In genomic region chr12:114935658-114936057, GRCh38 we compare ENCODE assay signal across 12 cellular contexts.
DNase-seq lines count a peak whose midpoint lies in the region; ATAC-seq and TF ChIP-seq lines count a peak whose summit lies in the region.
"Had no signal": no experiment of that assay in that cellular context is flagged by ENCODE, and none has a peak within 500 bp of the region (broad histone marks: within the 10 kb centered on the region; RNA-seq: fewer than 3 reads in every experiment).

No MANE protein-coding gene starts in this region.

- WGBS in body of pancreas, 2 donors, result 60 to 93% methylated on average over 2 of the region's 2 CpGs
- WGBS in mesenchymal stem cell, result 96% methylated on average over 2 of the region's 2 CpGs

- no peak overlapping the region for H2AFZ ChIP-seq in DND-41 (ENCODE audit: low read depth, low read length)
- H2AFZ ChIP-seq in mesenchymal stem cell (ENCODE audit: low read depth, low read length), result no peak overlapping the region

- no peak overlapping the region for H3K23ac ChIP-seq in mesenchymal stem cell (ENCODE audit: low read length in 2 of 2)

- H2BK5ac ChIP-seq in mesenchymal stem cell (ENCODE audit: low read depth, low read length, poor library complexity, severe bottlenecking), result no peak overlapping the region

- H3K9me3 ChIP-seq in DND-41 (ENCODE audit: insufficient read depth, low read length, severe bottlenecking) (no peaks in the 10 kb centered on the region), body of pancreas (peaks cover 0 to 2% (median 0%) of the 10 kb centered on the region in 3 donors), mesenchymal stem cell (ENCODE audit: control insufficient read depth, low read length) (peaks cover 14% of the 10 kb centered on the region)

- peak overlapping the region; percentile 59 to 93 for H2BK12ac ChIP-seq in mesenchymal stem cell (ENCODE audit: low read length in 2 of 2)

- intact Hi-C loops in body of pancreas (cut with DNase I), result no loop called here

- H3K4ac ChIP-seq in mesenchymal stem cell (ENCODE audit: low read depth in 1 of 2, low read length in 2 of 2), result peak overlapping the region in 1 of 2 experiments; percentile 52

- no peaks in the 10 kb centered on the region for H3K36me3 ChIP-seq in DND-41 (ENCODE audit: insufficient read depth, low read length)
- no peaks in the 10 kb centered on the region for H3K36me3 ChIP-seq in body of pancreas (replicated peaks in 1 of 2; ENCODE audit: insufficient read depth in 1 of 2, low read depth in 2 of 2)
- no peaks in the 10 kb centered on the region for H3K36me3 ChIP-seq in mesenchymal stem cell (ENCODE audit: control insufficient read depth in 1 of 2, insufficient read depth in 2 of 2, low read depth in 1 of 2, low read length in 2 of 2)

- peak overlapping the region; percentile 3 to 78 for H3K18ac ChIP-seq in mesenchymal stem cell (ENCODE audit: low read depth in 1 of 2, low read length in 2 of 2)

- no peak overlapping the region for H4K91ac ChIP-seq in mesenchymal stem cell (ENCODE audit: low read length)

- H3K14ac ChIP-seq in mesenchymal stem cell (ENCODE audit: low read length in 2 of 2), result no peak overlapping the region

- H3K4me3 ChIP-seq in DND-41 (ENCODE audit: low read depth in 1 of 2, low read length in 2 of 2), result no peak overlapping the region
- H3K4me3 ChIP-seq in body of pancreas, result no peak overlapping the region
- H3K4me3 ChIP-seq in mesenchymal stem cell (ENCODE audit: insufficient read depth in 1 of 2, low read depth in 1 of 2, low read length in 2 of 2), result no peak overlapping the region

- no peaks in the 10 kb centered on the region for H4K20me1 ChIP-seq in DND-41 (ENCODE audit: insufficient read depth, low read length)

- ATAC-seq in DND-41 (ENCODE audit: insufficient read depth, low read depth) (no peak), body of pancreas (no peak), HG02588 (IDR thresholded peaks at IDR 0.05; ENCODE audit: unreplicated experiment) (no peak)
- ATAC-seq: stimulated activated naive CD8-positive, alpha-beta T cell treated with anti-CD3 and anti-CD28 coated beads, Interleukin-15, Interleukin-2, amounts not matched to agents 100 U/mL and 50 U/mL, for 24 hours; T-helper 17 cell had no signal

- H3K9ac ChIP-seq in DND-41 (ENCODE audit: low read depth, low read length) (no peak overlapping the region), mesenchymal stem cell (ENCODE audit: low read length) (no peak overlapping the region)

- H3K4me2 ChIP-seq in DND-41 (ENCODE audit: insufficient read depth, low read length), result no peak overlapping the region
- no peak overlapping the region for H3K4me2 ChIP-seq in mesenchymal stem cell (ENCODE audit: low read length, poor library complexity, severe bottlenecking)

- H3K4me1 ChIP-seq in DND-41 (ENCODE audit: insufficient read depth, low read length), result no peaks in the 10 kb centered on the region
- no peaks in the 10 kb centered on the region for H3K4me1 ChIP-seq in body of pancreas
- H3K4me1 ChIP-seq in mesenchymal stem cell (ENCODE audit: control insufficient read depth, insufficient read depth, low read depth, low read length), result peaks cover 8% of the 10 kb centered on the region

- H4K8ac ChIP-seq in mesenchymal stem cell (ENCODE audit: low read length), result peak overlapping the region; percentile 57

- TF ChIP-seq POLR2A in body of pancreas (IDR thresholded peaks at IDR 0.05), result no peak

- no peak overlapping the region for H2BK15ac ChIP-seq in mesenchymal stem cell (ENCODE audit: low read depth, poor library complexity, severe bottlenecking)

- H3K27me3 ChIP-seq in DND-41 (ENCODE audit: insufficient read depth, low read length, poor library complexity) (no peaks in the 10 kb centered on the region), body of pancreas (no peaks in the 10 kb centered on the region), mesenchymal stem cell (ENCODE audit: control insufficient read depth in 1 of 2, insufficient read depth in 1 of 2, low read length in 2 of 2) (no peaks in the 10 kb centered on the region)

- DNase-seq in DND-41 (no peak), body of pancreas (no peak), mesenchymal stem cell (no peak), NCI-H2227 (lab: John Stamatoyannopoulos, UW; ENCODE audit: unreplicated experiment) (no peak), dermis blood vessel endothelial cell (no peak)
- DNase-seq: NCI-H1105; NCI-H774; stimulated activated CD4-positive, alpha-beta T cell treated with anti-CD3 and anti-CD28 coated beads, Interleukin-4, amount 100 ng/mL, for 1 hour; stimulated activated naive CD8-positive, alpha-beta T cell treated with anti-CD3 and anti-CD28 coated beads, Interleukin-15, Interleukin-2, amounts not matched to agents 100 U/mL and 50 U/mL, for 24 hours; T-helper 17 cell had no signal

- peak; percentile 16 for TF ChIP-seq CTCF in DND-41 (IDR thresholded peaks at IDR 0.05; ENCODE audit: borderline replicate concordance, extremely low read depth, low read length, poor library complexity, severe bottlenecking)
- TF ChIP-seq CTCF in LNCAP (IDR thresholded peaks at IDR 0.05), result peak; percentile 37; the same call in 1 of the 2 replicates
- TF ChIP-seq CTCF in body of pancreas (IDR thresholded peaks at IDR 0.05), result peak in 4 of 7 experiments; percentile 9 to 33 (median 20)

- H3K79me2 ChIP-seq in DND-41 (ENCODE audit: insufficient read depth, low read length), result no peaks in the 10 kb centered on the region

- H3K27ac ChIP-seq in DND-41 (ENCODE audit: low read length), result no peak overlapping the region
- H3K27ac ChIP-seq in body of pancreas, result no peak overlapping the region
- no peak overlapping the region for H3K27ac ChIP-seq in mesenchymal stem cell (ENCODE audit: low read length, poor library complexity, severe bottlenecking)

- H2AK5ac ChIP-seq in mesenchymal stem cell (ENCODE audit: low read length, severe bottlenecking), result peak overlapping the region; percentile 9

- H2BK120ac ChIP-seq in mesenchymal stem cell (ENCODE audit: low read depth, low read length), result peak overlapping the region; percentile 19

- H3K79me1 ChIP-seq in mesenchymal stem cell (replicated peaks; ENCODE audit: low read length, poor library complexity, severe bottlenecking), result no peaks in the 10 kb centered on the region
